In genomic region chr4:8762951-8763735, GRCh38 we compare ENCODE assay signal across 17 cellular contexts.
"Had no signal": no experiment of that assay in that cellular context is flagged by ENCODE, and none has a peak within 500 bp of the region (broad histone marks: within the 10 kb centered on the region; RNA-seq: fewer than 3 reads in every experiment).

No MANE protein-coding gene starts in this region.

- H3K9me3 ChIP-seq: body of pancreas, transverse colon had no signal

- H3K36me3 Mint-ChIP-seq: stimulated activated memory B cell treated with anti-CD40 and anti-IgM and Interleukin-4, amounts not matched to agents 10 μg/mL and 1 μg/mL and 100 μg/mL, for 72 hours had no signal

- H3K4me1 Mint-ChIP-seq: neural crest cell; stimulated activated memory B cell treated with anti-CD40 and anti-IgM and Interleukin-4, amounts not matched to agents 10 μg/mL and 1 μg/mL and 100 μg/mL, for 72 hours had no signal

- H3K27ac ChIP-seq: body of pancreas, parathyroid adenoma, transverse colon had no signal

- H3K4me3 ChIP-seq: body of pancreas, transverse colon had no signal

- ATAC-seq: body of pancreas; left colon; right cardiac atrium; stimulated activated memory B cell treated with anti-CD40 and anti-IgM and Interleukin-4, amounts not matched to agents 10 μg/mL and 1 μg/mL and 100 μg/mL, for 72 hours had no signal

- H3K27me3 ChIP-seq: body of pancreas had no signal

- DNase-seq: activated CD4-positive, alpha-beta T cell treated with anti-CD3 and anti-CD28 coated beads, Interleukin-2, amount 50 U/mL, for 1 hour; activated naive CD4-positive, alpha-beta T cell treated with Interleukin-2 at 50 U/mL for 16 hours; activated T-cell treated with anti-CD3 and anti-CD28 coated beads, Interleukin-2, amount 50 U/mL, for 48 hours; dermis blood vessel endothelial cell; erythroblast; hypothalamus; mesenchymal stem cell; SHP77; stimulated activated CD4-positive, alpha-beta T cell treated with anti-CD3 and anti-CD28 coated beads, Interleukin-1b, Interleukin-23, amount 100 ng/mL, for 48 hours; transverse colon had no signal

- H3K9me3 Mint-ChIP-seq: neural crest cell; T-helper 1 cell treated with Interleukin-12 subunit alpha and Interleukin-12 subunit beta and Interleukin-4 antibody, amounts not matched to agents 30 μg/mL and 1 μg/mL, for 36 hours had no signal

- H3K4me1 ChIP-seq: body of pancreas, parathyroid adenoma, transverse colon had no signal

- H3K27ac Mint-ChIP-seq: stimulated activated memory B cell treated with anti-CD40 and anti-IgM and Interleukin-4, amounts not matched to agents 10 μg/mL and 1 μg/mL and 100 μg/mL, for 72 hours; T-helper 1 cell treated with Interleukin-12 subunit alpha and Interleukin-12 subunit beta and Interleukin-4 antibody, amounts not matched to agents 30 μg/mL and 1 μg/mL, for 36 hours had no signal

- H3K4me3 Mint-ChIP-seq: neural crest cell; stimulated activated memory B cell treated with anti-CD40 and anti-IgM and Interleukin-4, amounts not matched to agents 10 μg/mL and 1 μg/mL and 100 μg/mL, for 72 hours; T-helper 1 cell treated with Interleukin-12 subunit alpha and Interleukin-12 subunit beta and Interleukin-4 antibody, amounts not matched to agents 30 μg/mL and 1 μg/mL, for 36 hours had no signal

- H3K36me3 ChIP-seq: transverse colon had no signal
